Comparison of ENCODE assay signal across 22 cellular contexts in genomic region chr9:129291041-129291501, GRCh38.
DNase-seq lines count a peak whose midpoint lies in the region; ATAC-seq and TF ChIP-seq lines count a peak whose summit lies in the region.
"Had no signal": no experiment of that assay in that cellular context is flagged by ENCODE, and none has a peak within 500 bp of the region (broad histone marks: within the 10 kb centered on the region; RNA-seq: fewer than 3 reads in every experiment).

No MANE protein-coding gene starts in this region.

- H3K4me3 ChIP-seq in left ventricle myocardium inferior, result no peak overlapping the region
- no peak overlapping the region for H3K4me3 ChIP-seq in coronary artery
- H3K4me3 ChIP-seq in upper lobe of right lung, result no peak overlapping the region
- no peak overlapping the region for H3K4me3 ChIP-seq in effector memory CD4-positive, alpha-beta T cell (ENCODE audit: insufficient read depth, low read depth, low read length, poor library complexity, severe bottlenecking)
- H3K4me3 ChIP-seq: breast epithelium, colonic mucosa, HAP-1, mucosa of descending colon, SJSA1, vagina had no signal

- H3K27ac ChIP-seq in left ventricle myocardium inferior (replicated peaks), result no peak overlapping the region
- H3K27ac ChIP-seq in coronary artery, result no peak overlapping the region
- H3K27ac ChIP-seq in upper lobe of right lung, result no peak overlapping the region
- no peak overlapping the region for H3K27ac ChIP-seq in effector memory CD4-positive, alpha-beta T cell (ENCODE audit: insufficient read depth, low read length, poor library complexity, severe bottlenecking)
- H3K27ac ChIP-seq: breast epithelium, C4-2B, colonic mucosa, SJSA1, vagina had no signal

- H3K36me3 ChIP-seq in left ventricle myocardium inferior (no peaks in the 10 kb centered on the region), upper lobe of right lung (no peaks in the 10 kb centered on the region)
- H3K36me3 ChIP-seq in effector memory CD4-positive, alpha-beta T cell (ENCODE audit: control insufficient read depth, insufficient read depth, low read length), result no peaks in the 10 kb centered on the region
- H3K36me3 ChIP-seq: breast epithelium, colonic mucosa, HAP-1, SJSA1, vagina had no signal

- H3K4me1 ChIP-seq in left ventricle myocardium inferior (no peaks in the 10 kb centered on the region), upper lobe of right lung (peaks cover 5% of the 10 kb centered on the region)
- H3K4me1 ChIP-seq in effector memory CD4-positive, alpha-beta T cell (ENCODE audit: control insufficient read depth, insufficient read depth, low read length, poor library complexity, severe bottlenecking), result no peaks in the 10 kb centered on the region
- H3K4me1 ChIP-seq: breast epithelium, colonic mucosa, HAP-1, SJSA1, vagina had no signal

- H3K27me3 ChIP-seq in left ventricle myocardium inferior (ENCODE audit: low read depth) (no peaks in the 10 kb centered on the region), upper lobe of right lung (no peaks in the 10 kb centered on the region)
- H3K27me3 ChIP-seq in effector memory CD4-positive, alpha-beta T cell (replicated peaks; ENCODE audit: control insufficient read depth, insufficient read depth, low read length, poor library complexity, severe bottlenecking), result no peaks in the 10 kb centered on the region
- H3K27me3 ChIP-seq: breast epithelium, colonic mucosa, SJSA1, vagina had no signal

- no peak for ATAC-seq in omental fat pad (ENCODE audit: low FRiP score)
- ATAC-seq in upper lobe of right lung, result peak; percentile 39
- no peak for ATAC-seq in HG03159 (IDR thresholded peaks at IDR 0.05; ENCODE audit: unreplicated experiment)
- ATAC-seq: mucosa of descending colon, T-cell had no signal

- TF ChIP-seq CTCF in left ventricle myocardium inferior (IDR thresholded peaks at IDR 0.05; ENCODE audit: borderline replicate concordance), result no peak
- TF ChIP-seq CTCF in coronary artery (IDR thresholded peaks at IDR 0.05), result no peak
- no peak for TF ChIP-seq CTCF in omental fat pad (IDR thresholded peaks at IDR 0.05)
- TF ChIP-seq CTCF in upper lobe of right lung (IDR thresholded peaks at IDR 0.05), result no peak

- DNase-seq in cardiac septum (ENCODE audit: low spot score) (peak; percentile 51), left ventricle myocardium inferior (no peak), coronary artery (ENCODE audit: low spot score) (peak; percentile 68), omental fat pad (ENCODE audit: low spot score) (peak; percentile 12), upper lobe of right lung (no peak), DMS153 (lab: John Stamatoyannopoulos, UW) (no peak)
- DNase-seq in effector memory CD4-positive, alpha-beta T cell, result no peak
- DNase-seq: activated CD4-positive, alpha-beta T cell treated with anti-CD3 and anti-CD28 coated beads for 4 hours; amygdala; colonic mucosa; hypothalamus; NCI-H1694 treated with DMSO at 0.1 percent for 48 hours; NCI-H2171 treated with DMSO at 0.1 percent for 48 hours; NCI-H526 treated with DMSO at 0.1 percent for 48 hours had no signal

- intact Hi-C loops in cardiac septum (cut with DNase I) (no loop called here), left ventricle myocardium inferior (cut with micrococcal nuclease) (no loop called here), upper lobe of right lung (cut with DNase I) (no loop called here)

- H3K9me3 ChIP-seq in left ventricle myocardium inferior (replicated peaks) (peaks cover 19% of the 10 kb centered on the region), upper lobe of right lung (no peaks in the 10 kb centered on the region)
- H3K9me3 ChIP-seq in effector memory CD4-positive, alpha-beta T cell (ENCODE audit: control insufficient read depth, low read length), result no peaks in the 10 kb centered on the region
- H3K9me3 ChIP-seq: breast epithelium, colonic mucosa, mucosa of descending colon, SJSA1, vagina had no signal

Comparison
In these comparisons a context has a peak if more than half of its experiments do, and no peak if none do; other contexts are left out.
1. DNase-seq: peak in cardiac septum (single experiment), coronary artery (single experiment) and omental fat pad (single experiment); none in left ventricle myocardium inferior (single experiment), upper lobe of right lung (single experiment), effector memory CD4-positive, alpha-beta T cell (0 of 3) and DMS153 (single experiment).